In the genomic region with DNA sequence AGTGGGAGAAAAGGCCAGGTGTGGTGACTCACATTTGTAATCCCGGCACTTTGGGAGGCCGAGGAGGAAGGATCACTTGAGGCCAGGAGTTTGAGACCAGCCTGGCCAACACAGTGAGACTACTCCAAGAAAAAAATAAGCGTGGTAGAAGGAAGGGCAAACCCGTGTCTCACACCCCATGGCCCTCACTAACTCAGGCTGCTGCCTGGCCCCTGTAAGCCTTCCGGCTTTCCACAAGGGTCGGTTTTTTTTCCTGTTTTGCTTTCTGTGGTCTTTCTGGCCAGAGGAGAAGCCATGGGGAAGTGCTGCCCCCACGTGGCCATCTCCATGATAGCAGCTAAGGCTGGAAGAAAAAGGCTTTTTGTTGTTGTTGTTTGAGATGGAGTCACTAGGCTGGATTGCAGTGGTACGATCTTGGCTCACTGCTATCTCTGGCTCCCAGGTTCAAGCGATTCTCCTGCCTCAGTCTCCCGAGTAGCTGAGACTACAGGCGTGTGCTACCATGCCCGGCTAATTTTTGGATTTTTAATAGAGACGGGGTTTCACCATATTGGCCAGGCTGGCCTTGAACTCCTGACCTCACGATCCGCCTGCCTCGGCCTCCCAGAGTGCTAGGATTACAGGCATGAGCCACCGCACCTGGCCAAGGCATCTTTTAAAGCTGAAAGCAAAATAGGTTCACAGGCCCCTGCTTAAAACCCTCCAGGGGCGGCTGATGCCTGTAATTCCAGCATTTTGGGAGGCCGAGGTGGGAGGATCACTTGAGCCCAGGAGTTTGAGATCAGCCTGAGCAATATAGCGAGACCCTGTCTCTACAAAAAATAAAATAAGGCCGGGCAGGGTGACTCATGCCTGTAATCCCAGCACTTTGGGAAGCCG, we compare ENCODE assay signal across 8 cellular contexts. TPM values are rescaled to one million over a fixed set of nuclear protein-coding genes. Genes with fewer than 3 reads are reported as not detected.
DNase-seq lines count a peak whose midpoint lies in the region; ATAC-seq, FAIRE-seq and TF ChIP-seq lines count a peak whose summit lies in the region.

No MANE protein-coding gene starts in this region.

- H3K4me3 ChIP-seq in SJCRH30 (no peak overlapping the region), pancreas (no peak overlapping the region), transverse colon (no peak overlapping the region)

- no peak for TF ChIP-seq EP300 in transverse colon (IDR thresholded peaks at IDR 0.05; ENCODE audit: low read depth)

- H3K36me3 ChIP-seq in SJCRH30, result no peaks in the 10 kb centered on the region
- no peaks in the 10 kb centered on the region for H3K36me3 ChIP-seq in pancreas
- no peaks in the 10 kb centered on the region for H3K36me3 ChIP-seq in transverse colon

- in situ Hi-C loops in transverse colon (cut with MboI; ENCODE audit: low pct_ligation_motif_present in 1 of 4, low pct_unique_long_range_greater_than_20kb in 1 of 4, low sequenced_read_pairs in 3 of 4), result loop anchor here (5.0 to 25.0 kb wide), 3 partner anchors 229 to 239 kb away; no protein-coding TSS in a partner anchor

- H3K4me1 ChIP-seq in SJCRH30 (no peaks in the 10 kb centered on the region), pancreas (no peaks in the 10 kb centered on the region), transverse colon (peaks cover 6 to 34% (median 14%) of the 10 kb centered on the region in 4 donors)

- H3K27me3 ChIP-seq in SJCRH30, result peaks cover 2% of the 10 kb centered on the region; the same call in 1 of the 2 replicates
- H3K27me3 ChIP-seq in pancreas, result no peaks in the 10 kb centered on the region
- H3K27me3 ChIP-seq in transverse colon, result no peaks in the 10 kb centered on the region

- intact Hi-C loops in pancreas (cut with DNase I), result loop anchor here in 1 of 3 donors (5.0 kb wide), 1 partner anchor 239 kb away; no protein-coding TSS in a partner anchor
- intact Hi-C loops in transverse colon (cut with DNase I; ENCODE audit: low total_unique reads), result no loop called here

- no peaks in the 10 kb centered on the region for H3K9me3 ChIP-seq in SJCRH30 (replicated peaks)
- H3K9me3 ChIP-seq in pancreas, result no peaks in the 10 kb centered on the region
- H3K9me3 ChIP-seq in transverse colon, result no peaks in the 10 kb centered on the region

- TF ChIP-seq CTCF in pancreas (IDR thresholded peaks at IDR 0.05) (peak; percentile 85 to 93 (median 89)), transverse colon (IDR thresholded peaks at IDR 0.05) (peak; percentile 93 to 97 (median 96))

- peak; percentile 67 to 89 (median 86) for ATAC-seq in pancreas
- no peak for ATAC-seq in GM19463 (IDR thresholded peaks at IDR 0.05; ENCODE audit: unreplicated experiment)

- no peak for FAIRE-seq in pancreas (lab: Jason Lieb, UNC)

- H3K27ac ChIP-seq in SJCRH30, result no peak overlapping the region
- no peak overlapping the region for H3K27ac ChIP-seq in pancreas
- H3K27ac ChIP-seq in transverse colon, result peak overlapping the region in 2 of 4 donors; percentile 23 to 45

- 24 to 27% methylated on average over 22 of the region's 22 CpGs for WGBS in pancreas, 2 donors
- 20 to 30% methylated on average over 1 to 19 of the region's 22 CpGs for WGBS in transverse colon (ENCODE audit: low coverage in 1 of 2), 2 donors

- no peak for TF ChIP-seq POLR2A in transverse colon (IDR thresholded peaks at IDR 0.05)

- DNase-seq in DMS153 (lab: John Stamatoyannopoulos, UW) (peak; percentile 49), LHCN-M2 (ENCODE audit: low read depth) (peak; percentile 64), SJCRH30 (peak; percentile 71 to 89), glomerular endothelial cell (ENCODE audit: extremely low read depth, low read depth, low spot score) (peak; percentile 54), pancreas (peak; percentile 64 to 96 (median 85)), transverse colon (peak; percentile 90)
- DNase-seq in activated naive CD4-positive, alpha-beta T cell treated with Interleukin-2 at 50 U/mL for 16 hours, result peak; percentile 87

RNA-seq across cellular contexts. Expression of gene ARHGEF18, which starts 7.5 kb away (rescaled TPM):
- 51.4 and 54.0 TPM in 2 replicates for total RNA-seq in LHCN-M2 (2014; rRNA removed)
- 45.4 TPM for polyA plus RNA-seq in LHCN-M2 (2012)
- total RNA-seq in SJCRH30 (2014; rRNA removed; shearing (Covaris generic)), result 18.4 and 19.2 TPM in 2 replicates
- 53.2 and 53.3 TPM in 2 replicates for total RNA-seq in glomerular endothelial cell
- total RNA-seq in pancreas, result 10 to 100 TPM; 17.7 to 45.4 (median 22.4) TPM
- 10 to 100 TPM; 17.1 to 26.6 TPM for polyA plus RNA-seq in pancreas
- 100 to 1,000 TPM in 1 of 4 donors, 10 to 100 TPM in 3; 32.0 to 162 (median 92.8) TPM for total RNA-seq in transverse colon

RNA-seq across cellular contexts. Expression of gene INSR, which starts 47.0 kb away (rescaled TPM):
- total RNA-seq in LHCN-M2 (2014; rRNA removed) (4.9 and 7.4 TPM in 2 replicates), glomerular endothelial cell (26.6 and 134 TPM in 2 replicates), pancreas (100 to 1,000 TPM in 5 of 6 donors, 10 to 100 TPM in 1; 90.5 to 205 (median 129) TPM), transverse colon (100 to 1,000 TPM; 134 to 252 (median 164) TPM)
- polyA plus RNA-seq in LHCN-M2 (2012), result 1.6 TPM
- total RNA-seq in SJCRH30 (2014; rRNA removed; shearing (Covaris generic)), result 12.9 and 14.3 TPM in 2 replicates
- 10 to 100 TPM; 45.1 to 48.7 TPM for polyA plus RNA-seq in pancreas
